ENCODE assay signal across 11 cellular contexts in the genomic region with DNA sequence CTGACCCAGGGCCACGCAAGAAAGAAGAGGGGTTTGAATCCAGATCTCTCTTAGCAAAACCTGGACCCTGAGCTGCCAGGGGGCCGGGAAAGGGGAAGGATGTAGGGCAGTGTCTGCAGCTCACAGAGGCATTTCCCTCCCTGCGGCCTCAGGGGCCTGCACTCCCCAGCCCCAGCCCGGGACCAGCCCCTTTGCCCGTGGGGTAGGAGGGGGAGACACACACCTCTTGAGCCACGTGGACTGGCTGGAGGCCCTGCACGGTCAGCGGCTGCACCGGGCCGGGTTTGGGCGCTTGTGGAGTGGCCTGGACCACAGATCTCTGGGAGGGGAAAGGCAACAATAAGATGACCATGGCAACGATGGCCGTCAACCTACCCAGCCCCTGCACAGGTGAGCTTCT. TPM values are rescaled to one million over a fixed set of nuclear protein-coding genes. Genes with fewer than 3 reads are reported as not detected.
A peak's percentile ranks its signal among the peaks of the same experiment; 100 is the strongest.
DNase-seq lines count a peak whose midpoint lies in the region; ATAC-seq, FAIRE-seq and TF ChIP-seq lines count a peak whose summit lies in the region.
"Had no signal": no experiment of that assay in that cellular context is flagged by ENCODE, and none has a peak within 500 bp of the region (broad histone marks: within the 10 kb centered on the region; RNA-seq: fewer than 3 reads in every experiment).

No MANE protein-coding gene starts in this region.

- H3K9ac ChIP-seq in HUES48 (ENCODE audit: low read depth, low read length) = no peak overlapping the region; the same call in 1 of the 2 replicates

- in situ Hi-C loops in brain microvascular endothelial cell (cut with HindIII; ENCODE audit: low pct_ligation_motif_present, low sequenced_read_pairs) = no loop called here

- H3K36me3 ChIP-seq in HUES48 (ENCODE audit: control insufficient read depth, insufficient read depth, low read length) (0 out of 2 replicates have a peak, but pooled peaks cover 5% of the 10 kb centered on the region), brain microvascular endothelial cell (replicated peaks) (peaks cover 7% of the 10 kb centered on the region), PC-9 (ENCODE audit: low read depth) (no peaks in the 10 kb centered on the region)

- H4K20me1 ChIP-seq in PC-9 (ENCODE audit: insufficient read depth) = no peaks in the 10 kb centered on the region

- H3K27me3 ChIP-seq in HUES48 (ENCODE audit: control insufficient read depth, insufficient read depth, low read length) = no peaks in the 10 kb centered on the region
- H3K27me3 ChIP-seq in brain microvascular endothelial cell (replicated peaks) = no peaks in the 10 kb centered on the region
- H3K27me3 ChIP-seq in PC-9 (ENCODE audit: insufficient read depth, low read depth) = no peaks in the 10 kb centered on the region

- CTCF ChIA-PET in PC-9 (lab: Charles Lee) = interaction anchor here (0.6 kb wide), 1 partner anchor 157 kb away, joined by 3 read pairs; the partner anchor contains the start of gene ASF1B

- peaks cover 25 to 32% of the 10 kb centered on the region in 2 donors for H3K4me1 Mint-ChIP-seq in stimulated activated naive B cell treated with anti-CD40 and anti-IgM and Interleukin-4, amounts not matched to agents 10 μg/mL and 1 μg/mL and 100 μg/mL, for 72 hours

- H3K36me3 Mint-ChIP-seq in stimulated activated naive B cell treated with anti-CD40 and anti-IgM and Interleukin-4, amounts not matched to agents 10 μg/mL and 1 μg/mL and 100 μg/mL, for 72 hours = peaks cover 37 to 45% of the 10 kb centered on the region in 2 donors

- DNase-seq in brain microvascular endothelial cell = no peak
- peak; percentile 71 for DNase-seq in left kidney (ENCODE audit: low read depth, low spot score)
- no peak for DNase-seq in stimulated activated naive B cell treated with anti-CD40 and anti-IgM and Interleukin-4, amounts not matched to agents 10 μg/mL and 1 μg/mL and 100 μg/mL, for 72 hours
- DNase-seq in PC-9 = no peak
- no peak for DNase-seq in urothelium cell line (ENCODE audit: low spot score)
- no peak for DNase-seq in activated effector memory CD4-positive, alpha-beta T cell treated with Interleukin-2 at 50 U/mL for 16 hours

- H3K27me3 Mint-ChIP-seq in stimulated activated naive B cell treated with anti-CD40 and anti-IgM and Interleukin-4, amounts not matched to agents 10 μg/mL and 1 μg/mL and 100 μg/mL, for 72 hours = no peaks in the 10 kb centered on the region

- BruUV-seq in PC-9 (replicated peaks; lab: Mats Ljungman, UMichigan) = no TSS peak

- H3K9me3 ChIP-seq in HUES48 (ENCODE audit: control insufficient read depth, insufficient read depth, low read length) (no peaks in the 10 kb centered on the region), PC-9 (ENCODE audit: insufficient read depth, low read depth) (no peaks in the 10 kb centered on the region)

- intact Hi-C loops in PC-9 (cut with micrococcal nuclease; ENCODE audit: unreplicated experiment) = no loop called here

- no peaks in the 10 kb centered on the region for H3K9me2 ChIP-seq in PC-9 (ENCODE audit: insufficient read depth)

- peak; percentile 44 to 47 for ATAC-seq in stimulated activated naive B cell treated with anti-CD40 and anti-IgM and Interleukin-4, amounts not matched to agents 10 μg/mL and 1 μg/mL and 100 μg/mL, for 72 hours (replicated peaks)
- ATAC-seq in HG02840 (IDR thresholded peaks at IDR 0.05; ENCODE audit: low FRiP score, unreplicated experiment) = no peak

- no peak for FAIRE-seq in urothelium cell line (lab: Jason Lieb, UNC)
- FAIRE-seq: G401.6 had no signal

- no peak overlapping the region for H3K4me2 ChIP-seq in PC-9

- H3K27ac Mint-ChIP-seq in stimulated activated naive B cell treated with anti-CD40 and anti-IgM and Interleukin-4, amounts not matched to agents 10 μg/mL and 1 μg/mL and 100 μg/mL, for 72 hours = no peak overlapping the region

- TF ChIP-seq CTCF in brain microvascular endothelial cell (IDR thresholded peaks at IDR 0.05; ENCODE audit: low read depth, low read length, missing control alignments) (no peak), PC-9 (conservative IDR thresholded peaks at IDR 0.05) (no peak)

- no peaks in the 10 kb centered on the region for H3K79me2 ChIP-seq in PC-9 (ENCODE audit: low read depth)

- no peak overlapping the region for H2AFZ ChIP-seq in PC-9

- H3F3A ChIP-seq in PC-9 (ENCODE audit: insufficient read depth, low read depth) = peaks cover 9% of the 10 kb centered on the region

- H3K4me3 ChIP-seq in HUES48 (ENCODE audit: low read depth, low read length) = peak overlapping the region; percentile 63
- H3K4me3 ChIP-seq in brain microvascular endothelial cell (ENCODE audit: low read depth, low read length) = peak overlapping the region; percentile 17
- no peak overlapping the region for H3K4me3 ChIP-seq in PC-9

- peak overlapping the region; percentile 46 to 63 for H3K4me3 Mint-ChIP-seq in stimulated activated naive B cell treated with anti-CD40 and anti-IgM and Interleukin-4, amounts not matched to agents 10 μg/mL and 1 μg/mL and 100 μg/mL, for 72 hours

- H3K4me1 ChIP-seq in HUES48 (ENCODE audit: control insufficient read depth, insufficient read depth, low read length) (peaks cover 20% of the 10 kb centered on the region), PC-9 (replicated peaks; ENCODE audit: insufficient read depth) (no peaks in the 10 kb centered on the region)

- no peaks in the 10 kb centered on the region for H3K9me3 Mint-ChIP-seq in stimulated activated naive B cell treated with anti-CD40 and anti-IgM and Interleukin-4, amounts not matched to agents 10 μg/mL and 1 μg/mL and 100 μg/mL, for 72 hours

- H3K27ac ChIP-seq in HUES48 (ENCODE audit: low read depth, low read length) (peak overlapping the region; percentile 75), brain microvascular endothelial cell (no peak overlapping the region), PC-9 (no peak overlapping the region)

- POLR2A ChIA-PET in PC-9 (lab: Charles Lee; ENCODE audit: unreplicated experiment) = interaction anchor here (0.7 kb wide), 1 partner anchor 20 kb away, joined by 4 read pairs; no protein-coding TSS in a partner anchor

RNA-seq across cellular contexts. Expression of gene RFX1, which starts 26.9 kb away (rescaled TPM):
- 20.6 and 25.5 TPM in 2 replicates for total RNA-seq in PC-9 (2021)

RNA-seq across cellular contexts. Expression of gene DCAF15, which starts 26.9 kb away (rescaled TPM):
- 31.7 and 35.3 TPM in 2 replicates for total RNA-seq in PC-9 (2021)

RNA-seq across cellular contexts. Expression of gene PODNL1, which starts 41.0 kb away (rescaled TPM):
- total RNA-seq in PC-9 (2021) = 3.2 and 6.4 TPM in 2 replicates
- total RNA-seq: lung microvascular endothelial cell, NCI-H460 had no signal

RNA-seq across cellular contexts. Expression of gene RLN3, which starts 48.7 kb away (rescaled TPM):
- total RNA-seq in PC-9 (2021) = not detected in 2 replicates
- total RNA-seq: lung microvascular endothelial cell, NCI-H460 had no signal

RNA-seq across cellular contexts. Expression of gene IL27RA, which starts 52.3 kb away (rescaled TPM):
- total RNA-seq in PC-9 (2021) = 7.8 and 11.9 TPM in 2 replicates
